In genomic region chr1:51235611-51236547, GRCh38 we compare ENCODE assay signal across 8 cellular contexts. TPM values are rescaled to one million over a fixed set of nuclear protein-coding genes. Genes with fewer than 3 reads are reported as not detected.
A peak's percentile ranks its signal among the peaks of the same experiment; 100 is the strongest.
DNase-seq lines count a peak whose midpoint lies in the region; ATAC-seq, FAIRE-seq and TF ChIP-seq lines count a peak whose summit lies in the region.

A gene with protein sequence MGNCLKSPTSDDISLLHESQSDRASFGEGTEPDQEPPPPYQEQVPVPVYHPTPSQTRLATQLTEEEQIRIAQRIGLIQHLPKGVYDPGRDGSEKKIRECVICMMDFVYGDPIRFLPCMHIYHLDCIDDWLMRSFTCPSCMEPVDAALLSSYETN (plus strand): TSS chr1:51236273. CDS start chr1:51236757, 484 bp downstream.

- ATAC-seq in GM19035 (IDR thresholded peaks at IDR 0.05; ENCODE audit: unreplicated experiment) (peak; percentile 85), HG03342 (IDR thresholded peaks at IDR 0.05; ENCODE audit: unreplicated experiment) (peak; percentile 80)

- intact Hi-C loops in kidney (cut with DNase I): no loop called here

- TF ChIP-seq CTCF in AG09319 (IDR thresholded peaks at IDR 0.05; ENCODE audit: low read depth, low read length) (no peak), kidney (IDR thresholded peaks at IDR 0.05; ENCODE audit: borderline replicate concordance, extremely low read depth, insufficient read depth) (no peak)

- H3K9ac ChIP-seq in kidney (ENCODE audit: low read length in 2 of 2): peak within 1 kb of the TSS; percentile 82 to 100

- H3K4me3 ChIP-seq in kidney (ENCODE audit: low read length in 2 of 2): peak within 1 kb of the TSS; percentile 90 to 99

- no peaks in the 10 kb centered on the region for H3K9me3 ChIP-seq in kidney (ENCODE audit: control insufficient read depth in 1 of 2, low read length in 2 of 2)

- no peak for FAIRE-seq in kidney (lab: Jason Lieb, UNC)

- no peaks in the 10 kb centered on the region for H3K36me3 ChIP-seq in kidney (ENCODE audit: control insufficient read depth in 1 of 2, insufficient read depth in 2 of 2, low read length in 2 of 2)

- H3K4me1 ChIP-seq in kidney (ENCODE audit: control insufficient read depth in 1 of 2, insufficient read depth in 1 of 2, low read depth in 1 of 2, low read length in 2 of 2): peaks cover 8 to 12% of the 10 kb centered on the region in 2 donors

- H3K27ac ChIP-seq in kidney (ENCODE audit: low read depth in 2 of 2, low read length in 2 of 2): peak within 1 kb of the TSS; percentile 95 to 97

- DNase-seq in AG09319 (ENCODE audit: extremely low read depth, low read depth): peak; percentile 64
- peak; percentile 83 to 96 for DNase-seq in NCI-H446 (lab: John Stamatoyannopoulos, UW)
- DNase-seq in activated CD4-positive, alpha-beta T cell treated with anti-CD3 and anti-CD28 coated beads for 1 hour: peak; percentile 86
- DNase-seq in cerebellar nuclear complex (lab: John Stamatoyannopoulos, UW): peak; percentile 45 to 75
- DNase-seq in kidney: peak; percentile 98
- peak; percentile 83 to 87 for DNase-seq in stimulated activated CD4-positive, alpha-beta T cell treated with anti-CD3 and anti-CD28 coated beads, Interleukin-15, amount 100 ng/mL, for 1 hour (ENCODE audit: low read depth in 1 of 2, low spot score in 1 of 2)

RNA-seq across cellular contexts. Expression of the gene that starts here (rescaled TPM):
- 105 TPM for total RNA-seq in kidney
- polyA plus RNA-seq in kidney (ENCODE audit: insufficient read depth, low read depth, low replicate concordance): 62.5 TPM

Comparison
In these comparisons a context has a peak if more than half of its experiments do, and no peak if none do; other contexts are left out.
1. Peak in every context shown above with its lines: DNase-seq, ATAC-seq, H3K4me3 ChIP-seq and H3K27ac ChIP-seq.